8 cellular contexts compared by ENCODE assay signal in the genomic region with DNA sequence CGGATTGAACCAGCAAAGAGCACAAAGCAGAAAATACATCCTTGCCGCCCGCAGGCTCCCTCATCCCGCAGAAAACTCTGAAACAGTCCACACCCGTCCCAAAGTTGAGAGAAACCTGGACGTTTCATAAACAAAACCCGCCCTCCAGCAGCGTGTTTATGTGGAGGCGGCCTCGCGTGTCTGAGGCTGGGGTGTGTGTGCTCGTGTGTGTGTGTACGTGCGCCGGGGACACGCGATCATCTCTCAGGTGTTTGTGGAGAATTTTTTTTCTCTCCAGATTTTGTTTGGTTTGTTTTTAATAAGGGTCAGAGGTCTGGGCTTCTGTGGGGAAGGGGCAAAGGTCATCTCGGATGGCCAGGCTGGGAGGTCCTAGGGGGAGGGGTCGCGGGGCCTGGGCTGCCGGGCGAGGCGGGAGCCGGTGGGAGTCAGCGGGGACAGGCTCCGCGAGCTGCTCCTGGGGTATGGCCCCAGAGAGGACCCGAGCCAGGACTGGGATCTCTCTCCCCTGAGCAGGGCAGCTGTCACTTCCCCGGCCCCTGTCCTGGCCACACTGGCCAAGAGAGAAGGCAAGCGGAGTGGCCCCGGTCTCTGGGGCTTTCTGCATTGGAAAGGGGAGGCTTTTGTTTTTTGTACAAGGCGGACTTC.
DNase-seq lines count a peak whose midpoint lies in the region; ATAC-seq and TF ChIP-seq lines count a peak whose summit lies in the region.

No MANE protein-coding gene starts in this region.

- H3K4me3 Mint-ChIP-seq in endothelial cell (ENCODE audit: unreplicated experiment) (peak overlapping the region; percentile 79), naive B cell (peak overlapping the region; percentile 84 to 95 (median 91))

- DNase-seq in Right ventricle myocardium inferior (ENCODE audit: missing footprints) (peak; percentile 69), cardiac septum (ENCODE audit: low spot score) (no peak), endothelial cell (ENCODE audit: low spot score) (no peak), naive B cell (peak; percentile 45), upper lobe of right lung (no peak), putamen (ENCODE audit: low spot score) (no peak)
- DNase-seq in activated CD4-positive, alpha-beta T cell treated with anti-CD3 and anti-CD28 coated beads for 48 hours = peak; percentile 37

- H3K4me3 ChIP-seq in upper lobe of right lung = peak overlapping the region; percentile 64

- peaks cover 21% of the 10 kb centered on the region for H3K4me1 ChIP-seq in upper lobe of right lung

- H3K36me3 ChIP-seq in upper lobe of right lung = no peaks in the 10 kb centered on the region

- peak overlapping the region; percentile 99 for H3K27ac ChIP-seq in upper lobe of right lung

- H3K9me3 Mint-ChIP-seq in endothelial cell (ENCODE audit: unreplicated experiment) (peaks cover 7% of the 10 kb centered on the region), naive B cell (peaks cover 0 to 9% (median 0%) of the 10 kb centered on the region in 7 donors)

- H3K27ac Mint-ChIP-seq in endothelial cell (ENCODE audit: unreplicated experiment) = peak overlapping the region; percentile 99
- peak overlapping the region; percentile 99 for H3K27ac Mint-ChIP-seq in naive B cell

- no peaks in the 10 kb centered on the region for H3K27me3 ChIP-seq in upper lobe of right lung

- H3K27me3 Mint-ChIP-seq in endothelial cell (ENCODE audit: unreplicated experiment) = peaks cover 27% of the 10 kb centered on the region
- peaks cover 0 to 2% (median 0%) of the 10 kb centered on the region in 3 donors for H3K27me3 Mint-ChIP-seq in naive B cell

- H3K36me3 Mint-ChIP-seq in endothelial cell (ENCODE audit: low read depth, unreplicated experiment) (peaks cover 10% of the 10 kb centered on the region), naive B cell (peaks cover 0 to 8% of the 10 kb centered on the region in 2 donors)

- H3K4me1 Mint-ChIP-seq in endothelial cell (ENCODE audit: unreplicated experiment) = peaks cover 15% of the 10 kb centered on the region
- H3K4me1 Mint-ChIP-seq in naive B cell = peaks cover 16 to 36% (median 34%) of the 10 kb centered on the region in 3 donors

- no peaks in the 10 kb centered on the region for H3K9me3 ChIP-seq in upper lobe of right lung

- no peak for TF ChIP-seq CTCF in endothelial cell (IDR thresholded peaks at IDR 0.05; ENCODE audit: unreplicated experiment)
- no peak for TF ChIP-seq CTCF in upper lobe of right lung (IDR thresholded peaks at IDR 0.05)

- ATAC-seq in Right ventricle myocardium inferior = peak; percentile 9
- peak; percentile 11 to 19 for ATAC-seq in naive B cell (ENCODE audit: low read depth in 2 of 2)
- ATAC-seq in upper lobe of right lung = no peak
- no peak for ATAC-seq in GM21381 (IDR thresholded peaks at IDR 0.05; ENCODE audit: unreplicated experiment)

- intact Hi-C loops in Right ventricle myocardium inferior (cut with DNase I) = loop anchor here (10.0 kb wide), 2 partner anchors 160 to 240 kb away; partner anchors contain the start of gene IER5L
- intact Hi-C loops in cardiac septum (cut with DNase I) = loop anchor here (1.0 to 5.0 kb wide), 4 partner anchors 23 to 193 kb away; no protein-coding TSS in a partner anchor
- intact Hi-C loops in upper lobe of right lung (cut with DNase I) = no loop called here

Comparison
In these comparisons a context has a peak if more than half of its experiments do, and no peak if none do; other contexts are left out.
1. DNase-seq: peak in Right ventricle myocardium inferior (single experiment), activated CD4-positive, alpha-beta T cell treated with anti-CD3 and anti-CD28 coated beads for 48 hours (single experiment) and naive B cell (single experiment); none in cardiac septum (single experiment), endothelial cell (single experiment), upper lobe of right lung (single experiment) and putamen (single experiment).
2. ATAC-seq: peak in Right ventricle myocardium inferior (single experiment) and naive B cell (2 of 2); none in upper lobe of right lung (single experiment) and GM21381 (single experiment).